Comparison of ENCODE assay signal across 12 cellular contexts in genomic region chr6:33072508-33073100, GRCh38. TPM values are rescaled to one million over a fixed set of nuclear protein-coding genes. Genes with fewer than 3 reads are reported as not detected.
DNase-seq lines count a peak whose midpoint lies in the region; ATAC-seq and TF ChIP-seq lines count a peak whose summit lies in the region.
"Had no signal": no experiment of that assay in that cellular context is flagged by ENCODE, and none has a peak within 500 bp of the region (broad histone marks: within the 10 kb centered on the region; RNA-seq: fewer than 3 reads in every experiment).

No MANE protein-coding gene starts in this region.

- H3K27ac Mint-ChIP-seq in CD14-positive monocyte, result peak overlapping the region; percentile 90 to 96 (median 94)
- no peak overlapping the region for H3K27ac Mint-ChIP-seq in activated naive CD8-positive, alpha-beta T cell treated with anti-CD3 and anti-CD28 coated beads for 36 hours
- peak overlapping the region; percentile 80 to 85 for H3K27ac Mint-ChIP-seq in natural killer cell treated with Interleukin-12 subunit alpha and Interleukin-12 subunit beta and Interleukin-15 and Interleukin-18, amount 100 ng/mL, for 72 hours

- peak overlapping the region; percentile 75 to 88 for H3K4me3 Mint-ChIP-seq in CD14-positive monocyte
- peak overlapping the region; percentile 38 for H3K4me3 Mint-ChIP-seq in activated naive CD8-positive, alpha-beta T cell treated with anti-CD3 and anti-CD28 coated beads for 36 hours
- peak overlapping the region; percentile 91 for H3K4me3 Mint-ChIP-seq in natural killer cell treated with Interleukin-12 subunit alpha and Interleukin-12 subunit beta and Interleukin-15 and Interleukin-18, amount 100 ng/mL, for 72 hours

- DNase-seq in CD14-positive monocyte (ENCODE audit: low spot score) (no peak), H7 (no peak), ureter (ENCODE audit: low spot score) (no peak)
- no peak for DNase-seq in activated naive CD8-positive, alpha-beta T cell treated with anti-CD3 and anti-CD28 coated beads for 36 hours
- DNase-seq in natural killer cell treated with Interleukin-12 subunit alpha and Interleukin-12 subunit beta and Interleukin-15 and Interleukin-18, amount 100 ng/mL, for 72 hours (ENCODE audit: low spot score), result no peak
- DNase-seq: COR-L47; NCI-H526 treated with DMSO at 0.1 percent for 48 hours; stimulated activated CD4-positive, alpha-beta T cell treated with anti-CD3 and anti-CD28 coated beads, Interleukin-1b, Interleukin-23, amount 100 ng/mL, for 48 hours had no signal

- intact Hi-C loops in CD14-positive monocyte (cut with micrococcal nuclease), result loop anchor here in 1 of 2 donors (5.0 kb wide), 1 partner anchor 45 kb away; no protein-coding TSS in a partner anchor

- H3K4me1 Mint-ChIP-seq in CD14-positive monocyte, result peaks cover 70% of the 10 kb centered on the region
- peaks cover 31% of the 10 kb centered on the region for H3K4me1 Mint-ChIP-seq in activated naive CD8-positive, alpha-beta T cell treated with anti-CD3 and anti-CD28 coated beads for 36 hours
- peaks cover 41 to 54% of the 10 kb centered on the region in 2 donors for H3K4me1 Mint-ChIP-seq in natural killer cell treated with Interleukin-12 subunit alpha and Interleukin-12 subunit beta and Interleukin-15 and Interleukin-18, amount 100 ng/mL, for 72 hours (ENCODE audit: low read depth in 2 of 2)

- H3K27me3 ChIP-seq in H7 (ENCODE audit: control insufficient read depth, insufficient read depth, low read length), result no peaks in the 10 kb centered on the region

- no peaks in the 10 kb centered on the region for H3K36me3 ChIP-seq in H7 (replicated peaks; ENCODE audit: control insufficient read depth, insufficient read depth, low read length)

- H3K9me3 Mint-ChIP-seq in CD14-positive monocyte, result peaks cover 0 to 7% (median 4%) of the 10 kb centered on the region in 7 donors
- H3K9me3 Mint-ChIP-seq in activated naive CD8-positive, alpha-beta T cell treated with anti-CD3 and anti-CD28 coated beads for 36 hours, result no peaks in the 10 kb centered on the region
- no peaks in the 10 kb centered on the region for H3K9me3 Mint-ChIP-seq in natural killer cell treated with Interleukin-12 subunit alpha and Interleukin-12 subunit beta and Interleukin-15 and Interleukin-18, amount 100 ng/mL, for 72 hours

- no peak for TF ChIP-seq CTCF in CD14-positive monocyte (IDR thresholded peaks at IDR 0.05)
- no peak for TF ChIP-seq CTCF in GM12875 (IDR thresholded peaks at IDR 0.05; ENCODE audit: borderline replicate concordance, insufficient read depth, low read depth, low read length)

- no peak for ATAC-seq in natural killer cell treated with Interleukin-12 subunit alpha and Interleukin-12 subunit beta and Interleukin-15 and Interleukin-18, amount 100 ng/mL, for 72 hours
- no peak for ATAC-seq in esophagus mucosa
- ATAC-seq in HG02852 (IDR thresholded peaks at IDR 0.05; ENCODE audit: unreplicated experiment), result no peak

- H3K27me3 Mint-ChIP-seq in CD14-positive monocyte (ENCODE audit: low read depth in 3 of 3), result peaks cover 0 to 2% (median 0%) of the 10 kb centered on the region in 3 donors
- H3K27me3 Mint-ChIP-seq in activated naive CD8-positive, alpha-beta T cell treated with anti-CD3 and anti-CD28 coated beads for 36 hours, result peaks cover 4% of the 10 kb centered on the region
- no peaks in the 10 kb centered on the region for H3K27me3 Mint-ChIP-seq in natural killer cell treated with Interleukin-12 subunit alpha and Interleukin-12 subunit beta and Interleukin-15 and Interleukin-18, amount 100 ng/mL, for 72 hours

- H3K4me3 ChIP-seq in GM12875 (ENCODE audit: low read depth, low read length) (peak overlapping the region; percentile 79), H7 (ENCODE audit: insufficient read depth, low read depth, low read length) (no peak overlapping the region)
- H3K4me3 ChIP-seq: SK-N-MC had no signal

- peaks cover 34 to 55% of the 10 kb centered on the region in 2 donors for H3K36me3 Mint-ChIP-seq in CD14-positive monocyte
- H3K36me3 Mint-ChIP-seq in activated naive CD8-positive, alpha-beta T cell treated with anti-CD3 and anti-CD28 coated beads for 36 hours, result peaks cover 5% of the 10 kb centered on the region
- H3K36me3 Mint-ChIP-seq in natural killer cell treated with Interleukin-12 subunit alpha and Interleukin-12 subunit beta and Interleukin-15 and Interleukin-18, amount 100 ng/mL, for 72 hours, result peaks cover 24% of the 10 kb centered on the region

RNA-seq across cellular contexts. Expression of gene HLA-DPA1, which starts 0.8 kb away (rescaled TPM):
- polyA plus RNA-seq in CD14-positive monocyte, result 100 to 1,000 TPM; 578 to 796 TPM
- total RNA-seq in activated naive CD8-positive, alpha-beta T cell treated with anti-CD3 and anti-CD28 coated beads for 36 hours, result 10 to 100 TPM; 14.7 to 16.3 TPM
- 100 to 1,000 TPM in 1 of 2 donors, 10 to 100 TPM in 1; 33.8 to 145 TPM for total RNA-seq in natural killer cell treated with Interleukin-12 subunit alpha and Interleukin-12 subunit beta and Interleukin-15 and Interleukin-18, amount 100 ng/mL, for 72 hours
- 12.7 TPM for total RNA-seq in esophagus mucosa
- total RNA-seq in H7 (2014; rRNA removed; shearing (Covaris generic)), result 3.6 and 4.9 TPM in 2 replicates
- 145 TPM for total RNA-seq in ureter

RNA-seq across cellular contexts. Expression of gene HLA-DPB1, which starts 3.2 kb away (rescaled TPM):
- polyA plus RNA-seq in CD14-positive monocyte, result 100 to 1,000 TPM; 569 to 682 TPM
- total RNA-seq in activated naive CD8-positive, alpha-beta T cell treated with anti-CD3 and anti-CD28 coated beads for 36 hours, result 1 to 10 TPM; 8.2 to 9.3 TPM
- 10 to 100 TPM; 14.7 to 93.6 TPM for total RNA-seq in natural killer cell treated with Interleukin-12 subunit alpha and Interleukin-12 subunit beta and Interleukin-15 and Interleukin-18, amount 100 ng/mL, for 72 hours
- total RNA-seq in esophagus mucosa, result 10.5 TPM
- 27.6 and 29.3 TPM in 2 replicates for total RNA-seq in H7 (2014; rRNA removed; shearing (Covaris generic))
- total RNA-seq in ureter, result 82.5 TPM

Comparison
In these comparisons a context has a peak if more than half of its experiments do, and no peak if none do; other contexts are left out.
1. H3K4me3 Mint-ChIP-seq: peak in every context shown above with its lines; median percentile 91 in natural killer cell treated with Interleukin-12 subunit alpha and Interleukin-12 subunit beta and Interleukin-15 and Interleukin-18, amount 100 ng/mL, for 72 hours; 82 in CD14-positive monocyte; 38 in activated naive CD8-positive, alpha-beta T cell treated with anti-CD3 and anti-CD28 coated beads for 36 hours.